Comparison of ENCODE assay signal across 8 cellular contexts in the genomic region with DNA sequence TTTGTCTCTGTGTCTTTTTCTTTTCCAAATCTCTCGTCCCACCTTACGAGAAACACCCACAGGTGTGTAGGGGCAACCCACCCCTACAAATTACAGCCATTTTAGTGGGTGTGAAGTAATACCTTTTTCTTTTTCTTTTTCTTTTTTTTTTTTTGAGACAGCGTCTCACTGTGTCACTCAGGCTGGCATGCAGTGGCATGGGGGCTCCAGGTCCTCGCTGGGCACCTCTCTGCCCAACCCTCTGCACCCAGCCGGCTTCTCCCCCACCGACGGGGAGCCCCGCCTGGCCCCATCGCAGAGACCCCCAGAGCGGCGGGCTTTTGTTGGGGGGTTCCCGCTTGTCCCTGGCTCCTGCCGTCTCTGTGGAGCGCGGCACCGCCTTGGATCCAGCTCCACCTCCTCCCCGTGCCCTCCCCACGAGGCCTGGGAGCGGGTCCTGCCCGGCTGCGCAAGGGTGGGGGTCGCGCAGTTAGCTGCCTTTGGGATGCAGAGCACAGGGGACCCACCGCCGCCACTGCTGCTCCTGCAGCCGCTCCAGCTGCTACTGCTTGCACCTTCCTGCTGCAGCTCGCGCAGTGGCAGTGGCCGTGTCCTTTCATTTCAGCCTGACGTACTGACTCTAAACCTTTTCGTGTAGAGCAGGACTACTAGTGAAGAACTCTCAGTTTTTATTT.
DNase-seq lines count a peak whose midpoint lies in the region; ATAC-seq and TF ChIP-seq lines count a peak whose summit lies in the region.

No MANE protein-coding gene starts in this region.

- H4K20me1 ChIP-seq in OCI-LY3 (ENCODE audit: insufficient read depth, low read length): no peaks in the 10 kb centered on the region

- TF ChIP-seq CTCF in OCI-LY3 (IDR thresholded peaks at IDR 0.05; ENCODE audit: low read depth, low read length) (no peak), astrocyte of the spinal cord (IDR thresholded peaks at IDR 0.05; ENCODE audit: low read depth, low read length) (no peak), GM13977 (IDR thresholded peaks at IDR 0.05; ENCODE audit: extremely low read depth, insufficient read depth, missing control alignments) (no peak)

- H3K27me3 ChIP-seq in OCI-LY3 (ENCODE audit: low read depth, low read length): no peaks in the 10 kb centered on the region

- H3K79me2 ChIP-seq in OCI-LY3 (ENCODE audit: low read length): no peaks in the 10 kb centered on the region

- peak overlapping the region; percentile 84 for H3K4me3 ChIP-seq in OCI-LY3 (ENCODE audit: low read length)
- H3K4me3 ChIP-seq in astrocyte of the spinal cord (ENCODE audit: low read depth, low read length): peak overlapping the region; percentile 52

- H3K9ac ChIP-seq in OCI-LY3 (ENCODE audit: low read length): peak overlapping the region; percentile 66

- peak overlapping the region; percentile 61 for H2AFZ ChIP-seq in OCI-LY3 (ENCODE audit: low read depth, low read length)

- peaks cover 28% of the 10 kb centered on the region; the same call in 1 of the 2 replicates for H3K9me3 ChIP-seq in OCI-LY3 (ENCODE audit: insufficient read depth, low read length)

- peaks cover 6% of the 10 kb centered on the region for H3K4me1 ChIP-seq in OCI-LY3 (ENCODE audit: low read length)

- in situ Hi-C loops in astrocyte of the spinal cord (cut with HindIII; ENCODE audit: low sequenced_read_pairs) (no loop called here), GM13977 (cut with MboI; ENCODE audit: low pct_unique_long_range_greater_than_20kb, low sequenced_read_pairs, unreplicated experiment) (no loop called here)

- peak overlapping the region; percentile 77 for H3K4me2 ChIP-seq in OCI-LY3 (ENCODE audit: low read length)

- H3K27ac ChIP-seq in OCI-LY3 (ENCODE audit: low read length): no peak overlapping the region

- H3K36me3 ChIP-seq in OCI-LY3 (replicated peaks; ENCODE audit: low read depth, low read length): peaks cover 3% of the 10 kb centered on the region

- peak; percentile 18 for DNase-seq in AG20443 (ENCODE audit: low spot score)
- no peak for DNase-seq in astrocyte of the spinal cord (ENCODE audit: low read depth, low spot score)
- DNase-seq in kidney tubule cell (ENCODE audit: low spot score): peak; percentile 33
- DNase-seq in stimulated activated CD8-positive, alpha-beta memory T cell treated with anti-CD3 and anti-CD28 coated beads, Interleukin-4, amount 100 ng/mL, for 24 hours (ENCODE audit: low read depth): peak; percentile 7
- DNase-seq in NCI-H345 (lab: John Stamatoyannopoulos, UW): no peak
- DNase-seq in GM13977 (ENCODE audit: low spot score): no peak

- peak; percentile 76 for ATAC-seq in GM21390 (IDR thresholded peaks at IDR 0.05; ENCODE audit: unreplicated experiment)

Comparison
In these comparisons a context has a peak if more than half of its experiments do, and no peak if none do; other contexts are left out.
1. DNase-seq: peak in AG20443 (single experiment), kidney tubule cell (single experiment) and stimulated activated CD8-positive, alpha-beta memory T cell treated with anti-CD3 and anti-CD28 coated beads, Interleukin-4, amount 100 ng/mL, for 24 hours (single experiment); none in astrocyte of the spinal cord (single experiment), NCI-H345 (single experiment) and GM13977 (single experiment).